26 cellular contexts compared by ENCODE assay signal in the genomic region with DNA sequence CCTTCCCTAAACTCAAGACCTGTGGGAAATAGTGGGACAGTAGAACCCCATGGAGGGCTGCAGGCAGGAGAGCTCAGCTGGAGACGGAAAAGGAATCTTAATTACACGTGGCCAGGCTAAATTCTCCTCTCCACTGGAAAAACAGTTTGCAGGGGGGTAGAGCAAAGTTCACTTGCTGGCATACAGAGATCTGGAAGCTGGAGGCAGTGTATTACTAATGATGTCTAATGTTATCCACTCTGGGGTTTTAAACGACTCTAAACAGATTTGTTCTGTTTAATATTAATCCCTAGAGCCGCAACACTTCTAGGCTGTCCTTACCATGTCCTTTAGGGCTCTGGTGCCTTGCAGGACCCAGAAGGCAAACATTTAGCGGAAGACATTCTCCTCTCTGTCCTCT.
A peak's percentile ranks its signal among the peaks of the same experiment; 100 is the strongest.
DNase-seq lines count a peak whose midpoint lies in the region; FAIRE-seq and TF ChIP-seq lines count a peak whose summit lies in the region.
"Had no signal": no experiment of that assay in that cellular context is flagged by ENCODE, and none has a peak within 500 bp of the region (broad histone marks: within the 10 kb centered on the region; RNA-seq: fewer than 3 reads in every experiment).

No MANE protein-coding gene starts in this region.

- H3K27me3 ChIP-seq in smooth muscle cell (ENCODE audit: low read depth): no peaks in the 10 kb centered on the region
- H3K27me3 ChIP-seq: SJSA1 had no signal

- H3K36me3 ChIP-seq in smooth muscle cell (ENCODE audit: low read depth): no peaks in the 10 kb centered on the region
- H3K36me3 ChIP-seq: SJSA1 had no signal

- no peak overlapping the region for H3K4me3 Mint-ChIP-seq in nephron
- no peak overlapping the region for H3K4me3 Mint-ChIP-seq in glutamatergic neuron (ENCODE audit: unreplicated experiment)

- H3K36me3 Mint-ChIP-seq in nephron (ENCODE audit: low read depth) (peaks cover 36% of the 10 kb centered on the region), glutamatergic neuron (ENCODE audit: unreplicated experiment) (no peaks in the 10 kb centered on the region)

- no peak overlapping the region for H3K27ac ChIP-seq in smooth muscle cell (ENCODE audit: low read depth)
- H3K27ac ChIP-seq: SJSA1 had no signal

- TF ChIP-seq CTCF in nephron (IDR thresholded peaks at IDR 0.05; ENCODE audit: unreplicated experiment in 3 of 3) (no peak), smooth muscle cell (IDR thresholded peaks at IDR 0.05; ENCODE audit: borderline replicate concordance, insufficient read depth, poor library complexity, severe bottlenecking) (no peak), glutamatergic neuron (IDR thresholded peaks at IDR 0.05; ENCODE audit: partially characterized antibody, unreplicated experiment) (no peak)

- WGBS in smooth muscle cell (ENCODE audit: low lambda C conversion rate): 20% methylated on average over 5 of the region's 5 CpGs

- no peak overlapping the region for H2AFZ ChIP-seq in smooth muscle cell (ENCODE audit: low read depth)

- peak; percentile 35 for DNase-seq in NCI-H69 (lab: John Stamatoyannopoulos, UW)
- no peak for DNase-seq in smooth muscle cell (lab: John Stamatoyannopoulos, UW; ENCODE audit: unreplicated experiment)
- DNase-seq in dedifferentiated amniotic fluid mesenchymal stem cell (ENCODE audit: extremely low spot score): no peak
- no peak for DNase-seq in glutamatergic neuron
- DNase-seq in activated T-cell treated with anti-CD3 and anti-CD28 coated beads, Interleukin-2, amount 50 U/mL, for 1 hour: no peak
- no peak for DNase-seq in NCI-H187 (lab: John Stamatoyannopoulos, UW)
- DNase-seq: 8988T, ACHN, DMS153, DND-41, Kasumi-1, NCI-H1092 treated with DMSO at 0.1 percent for 48 hours, NCI-H1436, NCI-H187 treated with DMSO at 0.1 percent for 48 hours, NCI-H2171 treated with DMSO at 0.1 percent for 48 hours, NCI-H345, NCI-H510A treated with DMSO at 0.1 percent for 48 hours, NCI-H748 treated with DMSO at 0.1 percent for 48 hours, Right ventricle myocardium superior, RPMI8226 had no signal

- no peaks in the 10 kb centered on the region for H3F3A ChIP-seq in smooth muscle cell (ENCODE audit: low read depth)

- H3K9ac ChIP-seq in smooth muscle cell (ENCODE audit: low read depth): no peak overlapping the region

- H3K4me1 Mint-ChIP-seq in nephron (peaks cover 51% of the 10 kb centered on the region), glutamatergic neuron (ENCODE audit: low read depth, unreplicated experiment) (no peaks in the 10 kb centered on the region)

- peak overlapping the region in 2 of 3 experiments; percentile 43 to 57 for H3K27ac Mint-ChIP-seq in nephron
- H3K27ac Mint-ChIP-seq in glutamatergic neuron (ENCODE audit: unreplicated experiment): no peak overlapping the region

- peak overlapping the region; percentile 48 for H3K4me2 ChIP-seq in smooth muscle cell

- no peaks in the 10 kb centered on the region for H3K9me3 ChIP-seq in smooth muscle cell (replicated peaks; ENCODE audit: low read depth)
- H3K9me3 ChIP-seq: SJSA1 had no signal

- H3K4me1 ChIP-seq in smooth muscle cell (ENCODE audit: low read depth): no peaks in the 10 kb centered on the region
- H3K4me1 ChIP-seq: SJSA1 had no signal

- no peaks in the 10 kb centered on the region for H3K27me3 Mint-ChIP-seq in nephron (ENCODE audit: low read depth)
- H3K27me3 Mint-ChIP-seq in glutamatergic neuron (ENCODE audit: unreplicated experiment): peaks cover 2% of the 10 kb centered on the region

- no peak overlapping the region for H3K4me3 ChIP-seq in smooth muscle cell
- H3K4me3 ChIP-seq: K562, SJSA1 had no signal

- H3K9me3 Mint-ChIP-seq in nephron (no peaks in the 10 kb centered on the region), glutamatergic neuron (ENCODE audit: unreplicated experiment) (no peaks in the 10 kb centered on the region)

- peak; percentile 91 for FAIRE-seq in islet of Langerhans (lab: Jason Lieb, UNC)
- FAIRE-seq: GM12892, H54, K562 had no signal

- H3K79me2 ChIP-seq in smooth muscle cell (ENCODE audit: low read depth): no peaks in the 10 kb centered on the region

- no peaks in the 10 kb centered on the region for H4K20me1 ChIP-seq in smooth muscle cell (ENCODE audit: low read depth)
